19 cellular contexts compared by ENCODE assay signal in the genomic region with DNA sequence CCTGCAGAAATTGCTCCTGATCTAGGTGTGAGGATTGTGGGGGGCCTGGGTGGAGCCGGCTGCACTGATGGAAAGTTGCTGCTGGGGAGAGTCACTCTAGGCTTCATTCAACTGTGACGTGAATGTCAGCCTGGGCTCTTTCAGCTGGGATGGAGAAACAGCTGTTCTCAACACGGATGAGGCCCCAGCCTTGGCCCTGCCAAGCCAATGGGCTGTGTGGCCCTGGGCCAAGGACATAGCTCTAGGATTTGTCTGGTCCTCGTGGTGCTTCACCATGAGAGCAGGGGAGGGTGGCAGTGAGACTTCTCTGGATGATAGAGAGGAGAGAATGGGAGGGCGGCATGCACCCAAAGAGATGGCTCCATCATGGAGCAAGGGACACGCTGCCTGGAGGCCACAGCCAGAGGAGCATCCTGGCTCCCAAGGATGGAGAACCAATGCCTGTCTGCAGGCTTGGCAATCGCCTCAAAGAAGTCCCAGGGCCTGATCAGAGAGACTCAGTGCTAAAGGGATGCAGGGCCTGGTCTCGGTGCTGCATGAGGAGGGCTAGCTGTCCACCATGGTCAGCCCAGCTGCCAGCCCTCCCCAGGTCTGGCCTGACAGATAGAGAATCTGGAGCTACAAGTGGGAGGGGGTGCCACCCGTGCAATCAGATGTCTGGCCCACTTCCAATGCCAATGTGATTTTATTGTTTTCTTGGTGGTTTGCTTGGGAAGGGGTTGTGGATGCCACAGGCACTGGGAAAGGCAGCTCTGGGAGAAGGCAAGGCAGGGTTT.
DNase-seq lines count a peak whose midpoint lies in the region; TF ChIP-seq lines count a peak whose summit lies in the region.
"Had no signal": no experiment of that assay in that cellular context is flagged by ENCODE, and none has a peak within 500 bp of the region (broad histone marks: within the 10 kb centered on the region; RNA-seq: fewer than 3 reads in every experiment).

No MANE protein-coding gene starts in this region.

- 82% methylated on average over 9 of the region's 9 CpGs for WGBS in hepatocyte (ENCODE audit: low lambda C conversion rate, missing lambda C conversion rate)
- 88% methylated on average over 8 of the region's 9 CpGs for WGBS in prostate gland

- H3K9me3 ChIP-seq in BLaER1 treated with 17β-estradiol and CSF1 and Interleukin-3, amounts not matched to agents 10 nM and 100 nM (replicated peaks in 1 of 11): peaks cover 0 to 15% (median 6%) of the 10 kb centered on the region in 11 experiments; a peak in 14 of 22 replicates
- H3K9me3 ChIP-seq in hepatocyte (ENCODE audit: low read depth) (no peaks in the 10 kb centered on the region), prostate gland (no peaks in the 10 kb centered on the region)
- H3K9me3 ChIP-seq: colonic mucosa, thyroid gland had no signal

- H3K79me2 ChIP-seq in hepatocyte: no peaks in the 10 kb centered on the region

- no peaks in the 10 kb centered on the region for H3K36me3 ChIP-seq in BLaER1 treated with 17β-estradiol and CSF1 and Interleukin-3, amounts not matched to agents 10 nM and 100 nM
- H3K36me3 ChIP-seq in hepatocyte (replicated peaks; ENCODE audit: insufficient read depth, low read depth) (no peaks in the 10 kb centered on the region), prostate gland (no peaks in the 10 kb centered on the region)
- H3K36me3 ChIP-seq: colonic mucosa, thyroid gland had no signal

- no peak for DNase-seq in T-helper 2 cell treated with Interferon-gamma antibody and Interleukin-4, amounts not matched to agents 5 μg/mL and 100 μg/mL, for 36 hours (ENCODE audit: low spot score)
- DNase-seq in T-helper 2 cell: no peak
- peak; percentile 41 for DNase-seq in NCI-H446 treated with DMSO at 0.1 percent for 48 hours (lab: John Stamatoyannopoulos, UW)
- DNase-seq in hepatocyte (ENCODE audit: low spot score): no peak
- DNase-seq in effector CD4-positive, alpha-beta T cell: no peak
- DNase-seq in GF-D8 (lab: John Stamatoyannopoulos, UW): no peak
- DNase-seq in prostate gland (ENCODE audit: low spot score): no peak
- DNase-seq: activated CD4-positive, alpha-beta T cell treated with anti-CD3 and anti-CD28 coated beads for 48 hours; activated naive CD4-positive, alpha-beta T cell treated with anti-CD3 and anti-CD28 coated beads, Interleukin-2, amount 50 U/mL, for 16 hours; CD4-positive, alpha-beta T cell; colonic mucosa; DMS53; NCI-H2029; RPMI8226; stimulated activated CD4-positive, alpha-beta T cell treated with anti-CD3 and anti-CD28 coated beads, Interleukin-2, amount 100 ng/mL, for 24 hours; stimulated activated naive CD4-positive, alpha-beta T cell treated with Interleukin-2 at 50 U/mL for 16 hours; thyroid gland had no signal

- H3K27me3 Mint-ChIP-seq in T-helper 2 cell treated with Interferon-gamma antibody and Interleukin-4, amounts not matched to agents 5 μg/mL and 100 μg/mL, for 36 hours (ENCODE audit: low read depth): no peaks in the 10 kb centered on the region
- H3K27me3 Mint-ChIP-seq: CD4-positive, alpha-beta T cell had no signal

- no peak overlapping the region for H3K4me3 ChIP-seq in BLaER1 treated with 17β-estradiol and CSF1 and Interleukin-3, amounts not matched to agents 10 nM and 100 nM
- H3K4me3 ChIP-seq in hepatocyte (no peak overlapping the region), prostate gland (no peak overlapping the region)
- H3K4me3 ChIP-seq: colonic mucosa, skin epidermis, thyroid gland had no signal

- H3K27ac Mint-ChIP-seq in T-helper 2 cell treated with Interferon-gamma antibody and Interleukin-4, amounts not matched to agents 5 μg/mL and 100 μg/mL, for 36 hours: peak overlapping the region; percentile 55
- H3K27ac Mint-ChIP-seq: CD4-positive, alpha-beta T cell had no signal

- peaks cover 68% of the 10 kb centered on the region for H3K4me1 Mint-ChIP-seq in T-helper 2 cell treated with Interferon-gamma antibody and Interleukin-4, amounts not matched to agents 5 μg/mL and 100 μg/mL, for 36 hours (ENCODE audit: low read depth)

- peak overlapping the region; percentile 38 for H3K4me3 Mint-ChIP-seq in T-helper 2 cell treated with Interferon-gamma antibody and Interleukin-4, amounts not matched to agents 5 μg/mL and 100 μg/mL, for 36 hours

- H3K9me2 ChIP-seq in hepatocyte (replicated peaks; ENCODE audit: insufficient read depth): no peaks in the 10 kb centered on the region

- peak overlapping the region in 4 of 11 experiments; percentile 86 to 94 (median 92); a peak in 9 of 22 replicates for H3K27ac ChIP-seq in BLaER1 treated with 17β-estradiol and CSF1 and Interleukin-3, amounts not matched to agents 10 nM and 100 nM
- peak overlapping the region; percentile 50 for H3K27ac ChIP-seq in hepatocyte
- H3K27ac ChIP-seq in prostate gland: no peak overlapping the region
- H3K27ac ChIP-seq: colonic mucosa, thyroid gland had no signal

- TF ChIP-seq CTCF in hepatocyte (IDR thresholded peaks at IDR 0.05; ENCODE audit: poor library complexity) (no peak), prostate gland (IDR thresholded peaks at IDR 0.05) (no peak)

- peak overlapping the region in 9 of 11 experiments; percentile 48 to 98 (median 84); a peak in 18 of 22 replicates for H3K4me2 ChIP-seq in BLaER1 treated with 17β-estradiol and CSF1 and Interleukin-3, amounts not matched to agents 10 nM and 100 nM
- H3K4me2 ChIP-seq in hepatocyte: no peak overlapping the region

- no peaks in the 10 kb centered on the region for H4K20me1 ChIP-seq in BLaER1 treated with 17β-estradiol and CSF1 and Interleukin-3, amounts not matched to agents 10 nM and 100 nM
- no peaks in the 10 kb centered on the region for H4K20me1 ChIP-seq in hepatocyte (ENCODE audit: insufficient read depth, poor library complexity, severe bottlenecking)

- H2AFZ ChIP-seq in hepatocyte: no peak overlapping the region

- TF ChIP-seq POLR2A in prostate gland (IDR thresholded peaks at IDR 0.05): no peak

- intact Hi-C loops in prostate gland (cut with DNase I): no loop called here

- H3K36me3 Mint-ChIP-seq in T-helper 2 cell treated with Interferon-gamma antibody and Interleukin-4, amounts not matched to agents 5 μg/mL and 100 μg/mL, for 36 hours (ENCODE audit: low read depth): peaks cover 8% of the 10 kb centered on the region

- no peaks in the 10 kb centered on the region for H3K27me3 ChIP-seq in BLaER1 treated with 17β-estradiol and CSF1 and Interleukin-3, amounts not matched to agents 10 nM and 100 nM
- H3K27me3 ChIP-seq in hepatocyte (no peaks in the 10 kb centered on the region), prostate gland (replicated peaks; ENCODE audit: insufficient read depth) (no peaks in the 10 kb centered on the region)
- H3K27me3 ChIP-seq: colonic mucosa, thyroid gland had no signal

- H3K9ac ChIP-seq in BLaER1 treated with 17β-estradiol and CSF1 and Interleukin-3, amounts not matched to agents 10 nM and 100 nM: no peak overlapping the region

- H3K9me3 Mint-ChIP-seq in T-helper 2 cell treated with Interferon-gamma antibody and Interleukin-4, amounts not matched to agents 5 μg/mL and 100 μg/mL, for 36 hours: no peaks in the 10 kb centered on the region
- H3K9me3 Mint-ChIP-seq: CD4-positive, alpha-beta T cell had no signal

- peaks cover 47 to 100% (median 99%) of the 10 kb centered on the region in 10 experiments for H3K4me1 ChIP-seq in BLaER1 treated with 17β-estradiol and CSF1 and Interleukin-3, amounts not matched to agents 10 nM and 100 nM
- peaks cover 54% of the 10 kb centered on the region for H3K4me1 ChIP-seq in hepatocyte (ENCODE audit: insufficient read depth)
- no peaks in the 10 kb centered on the region for H3K4me1 ChIP-seq in prostate gland (replicated peaks)
- H3K4me1 ChIP-seq: colonic mucosa, thyroid gland had no signal
